9 cellular contexts compared by ENCODE assay signal in genomic region chr18:37778417-37779165, GRCh38.
A peak's percentile ranks its signal among the peaks of the same experiment; 100 is the strongest.
DNase-seq lines count a peak whose midpoint lies in the region; ATAC-seq and TF ChIP-seq lines count a peak whose summit lies in the region.
"Had no signal": no experiment of that assay in that cellular context is flagged by ENCODE, and none has a peak within 500 bp of the region (broad histone marks: within the 10 kb centered on the region; RNA-seq: fewer than 3 reads in every experiment).

No MANE protein-coding gene starts in this region.

- ATAC-seq in GM19455 (IDR thresholded peaks at IDR 0.05; ENCODE audit: unreplicated experiment) (peak; percentile 81), GM19397 (IDR thresholded peaks at IDR 0.05; ENCODE audit: unreplicated experiment) (no peak)
- ATAC-seq: naive thymus-derived CD4-positive, alpha-beta T cell had no signal

- TF ChIP-seq CTCF in HL-60 (IDR thresholded peaks at IDR 0.05; ENCODE audit: insufficient read depth, low read length) (peak; percentile 79), brain microvascular endothelial cell (IDR thresholded peaks at IDR 0.05; ENCODE audit: low read depth, low read length, missing control alignments) (peak; percentile 65)

- H3K4me3 ChIP-seq in HL-60 (replicated peaks; ENCODE audit: insufficient read depth, low read length): no peak overlapping the region
- no peak overlapping the region for H3K4me3 ChIP-seq in brain microvascular endothelial cell (ENCODE audit: low read depth, low read length)

- H3K36me3 ChIP-seq in brain microvascular endothelial cell (replicated peaks): no peaks in the 10 kb centered on the region

- H3K27ac ChIP-seq in HL-60 (replicated peaks) (no peak overlapping the region), brain microvascular endothelial cell (no peak overlapping the region)

- no peaks in the 10 kb centered on the region for H3K27me3 ChIP-seq in HL-60 (ENCODE audit: insufficient read depth, poor library complexity, severe bottlenecking)
- no peaks in the 10 kb centered on the region for H3K27me3 ChIP-seq in brain microvascular endothelial cell (replicated peaks)

- in situ Hi-C loops in brain microvascular endothelial cell (cut with HindIII; ENCODE audit: low pct_ligation_motif_present, low sequenced_read_pairs): no loop called here

- peak; percentile 24 for DNase-seq in DMS 273 treated with DMSO at 0.1 percent for 48 hours (lab: John Stamatoyannopoulos, UW)
- peak; percentile 30 to 61 for DNase-seq in HL-60 (ENCODE audit: low read depth in 1 of 2, low spot score in 1 of 2)
- DNase-seq in OCI-M1 (lab: John Stamatoyannopoulos, UW): peak; percentile 77
- peak; percentile 22 for DNase-seq in brain microvascular endothelial cell
- peak; percentile 92 for DNase-seq in left kidney (ENCODE audit: low read depth, low spot score)
- peak; percentile 1 to 3 for DNase-seq in stimulated activated CD8-positive, alpha-beta memory T cell treated with anti-CD3 and anti-CD28 coated beads, Interleukin-7, amount 100 ng/mL, for 48 hours (ENCODE audit: extremely low read depth in 1 of 2, low read depth in 1 of 2)

Comparison
In these comparisons a context has a peak if more than half of its experiments do, and no peak if none do; other contexts are left out.
1. DNase-seq: peak in every context shown above with its lines; median percentile 92 in left kidney; 77 in OCI-M1; 46 in HL-60; 24 in DMS 273 treated with DMSO at 0.1 percent for 48 hours; 22 in brain microvascular endothelial cell; 2 in stimulated activated CD8-positive, alpha-beta memory T cell treated with anti-CD3 and anti-CD28 coated beads, Interleukin-7, amount 100 ng/mL, for 48 hours.